Comparison of ENCODE assay signal across 8 cellular contexts in the genomic region with DNA sequence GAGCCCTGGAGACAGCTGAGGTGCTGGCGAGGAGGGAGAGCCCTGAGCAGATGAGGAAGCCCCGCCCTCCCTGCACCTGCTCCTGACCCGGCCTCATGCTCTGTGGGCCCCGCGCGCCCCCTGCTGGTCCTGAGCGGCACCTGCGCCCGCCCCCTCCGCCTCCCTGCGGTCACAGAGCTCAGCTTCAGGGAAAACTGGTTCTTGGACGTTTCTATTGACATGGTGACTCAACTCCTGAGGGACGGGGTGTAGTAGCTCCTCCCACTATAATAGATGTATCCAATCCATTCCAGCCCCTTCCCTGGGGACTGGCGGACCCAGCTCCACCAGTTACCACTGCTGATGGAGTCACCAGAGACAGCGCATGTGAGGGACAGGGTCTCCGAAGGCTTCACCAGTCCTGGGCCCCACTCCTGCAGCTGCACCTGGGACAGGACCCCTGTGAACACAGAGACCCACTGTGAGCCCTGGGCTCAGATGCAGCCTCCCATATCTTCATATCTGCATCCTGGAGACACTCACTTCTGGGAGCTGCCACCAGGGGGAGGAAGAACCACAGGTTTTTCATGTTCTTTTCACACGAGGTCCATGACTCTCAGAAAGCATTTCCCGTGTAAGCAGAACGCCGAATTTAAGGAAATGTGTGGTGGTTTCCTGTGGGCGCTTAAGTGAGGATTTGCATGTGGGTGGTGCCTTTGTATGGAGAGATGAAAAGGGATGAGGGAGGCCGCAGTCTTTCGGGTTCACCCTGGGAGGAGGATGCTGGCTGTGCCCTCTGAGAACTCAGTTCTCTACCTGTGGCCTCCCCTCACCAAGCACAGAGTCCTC.
DNase-seq lines count a peak whose midpoint lies in the region; ATAC-seq and TF ChIP-seq lines count a peak whose summit lies in the region.

No MANE protein-coding gene starts in this region.

- POLR2A ChIA-PET in activated CD4-positive, alpha-beta T cell treated with anti-CD3 and anti-CD28 coated beads for 36 hours (lab: Charles Lee), result interaction anchor here (1.2 kb wide), 1 partner anchor 42 kb away, joined by 3 read pairs; no protein-coding TSS in a partner anchor

- no peaks in the 10 kb centered on the region for H3K4me1 Mint-ChIP-seq in HFFc6 (ENCODE audit: low read depth)
- peaks cover 21% of the 10 kb centered on the region for H3K4me1 Mint-ChIP-seq in activated CD4-positive, alpha-beta T cell treated with anti-CD3 and anti-CD28 coated beads for 36 hours

- H3K27ac Mint-ChIP-seq in HFFc6, result no peak overlapping the region
- H3K27ac Mint-ChIP-seq in activated CD4-positive, alpha-beta T cell treated with anti-CD3 and anti-CD28 coated beads for 36 hours, result peak overlapping the region; percentile 63

- peaks cover 34% of the 10 kb centered on the region for H3K9me3 Mint-ChIP-seq in HFFc6
- H3K9me3 Mint-ChIP-seq in activated CD4-positive, alpha-beta T cell treated with anti-CD3 and anti-CD28 coated beads for 36 hours (ENCODE audit: low read depth), result no peaks in the 10 kb centered on the region

- H3K4me3 Mint-ChIP-seq in HFFc6, result no peak overlapping the region
- peak overlapping the region; percentile 16 for H3K4me3 Mint-ChIP-seq in activated CD4-positive, alpha-beta T cell treated with anti-CD3 and anti-CD28 coated beads for 36 hours

- H3K4me3 ChIP-seq in GM06990 (replicated peaks; ENCODE audit: low read depth, low read length), result 0 out of 2 replicates have a peak overlapping the region, but pooled peaks have one; percentile 0

- H3K27me3 Mint-ChIP-seq in HFFc6 (ENCODE audit: insufficient read depth), result no peaks in the 10 kb centered on the region; the same call in none of the 2 replicates
- H3K27me3 Mint-ChIP-seq in activated CD4-positive, alpha-beta T cell treated with anti-CD3 and anti-CD28 coated beads for 36 hours, result peaks cover 20% of the 10 kb centered on the region

- no peaks in the 10 kb centered on the region; the same call in 1 of the 2 replicates for H3K36me3 Mint-ChIP-seq in HFFc6 (ENCODE audit: low read depth)
- no peaks in the 10 kb centered on the region for H3K36me3 Mint-ChIP-seq in activated CD4-positive, alpha-beta T cell treated with anti-CD3 and anti-CD28 coated beads for 36 hours (ENCODE audit: low read depth)

- peak; percentile 89 for ATAC-seq in activated CD4-positive, alpha-beta T cell treated with anti-CD3 and anti-CD28 coated beads for 36 hours
- ATAC-seq in HG03045 (IDR thresholded peaks at IDR 0.05; ENCODE audit: unreplicated experiment) (no peak), HG03565 (IDR thresholded peaks at IDR 0.05; ENCODE audit: unreplicated experiment) (no peak)

- intact Hi-C loops in activated CD4-positive, alpha-beta T cell treated with anti-CD3 and anti-CD28 coated beads for 36 hours (cut with DNase I, micrococcal nuclease), result loop anchor here (1.0 to 2.0 kb wide), 3 partner anchors 28 to 43 kb away; no protein-coding TSS in a partner anchor

- CTCF ChIA-PET in activated CD4-positive, alpha-beta T cell treated with anti-CD3 and anti-CD28 coated beads for 36 hours (lab: Charles Lee), result interaction anchor here (0.6 to 8.1 kb wide), 19 partner anchors 9 to 597 kb away, joined by 3 to 82 read pairs (median 4); no protein-coding TSS in a partner anchor

- no peaks in the 10 kb centered on the region for H3K36me3 ChIP-seq in GM06990 (ENCODE audit: control insufficient read depth, insufficient read depth, low read length)

- peak; percentile 76 for TF ChIP-seq CTCF in GM06990 (IDR thresholded peaks at IDR 0.05; ENCODE audit: insufficient read depth, low read length, poor library complexity, severe bottlenecking)
- peak; percentile 64 for TF ChIP-seq CTCF in HFFc6 (IDR thresholded peaks at IDR 0.05)

- H3K27me3 ChIP-seq in GM06990 (replicated peaks; ENCODE audit: control insufficient read depth, insufficient read depth, low read length), result no peaks in the 10 kb centered on the region; the same call in 1 of the 2 replicates

- DNase-seq in GM06990 (ENCODE audit: extremely low read depth, insufficient read length) (peak; percentile 75), HFFc6 (no peak), NCI-H2107 (lab: John Stamatoyannopoulos, UW) (peak; percentile 98)
- DNase-seq in activated CD4-positive, alpha-beta T cell treated with anti-CD3 and anti-CD28 coated beads for 36 hours, result peak; percentile 95
- DNase-seq in effector CD8-positive, alpha-beta T cell (lab: John Stamatoyannopoulos, UW), result peak; percentile 71
- peak; percentile 84 to 96 (median 90) for DNase-seq in stimulated activated CD4-positive, alpha-beta T cell treated with anti-CD3 and anti-CD28 coated beads, Interleukin-12 subunit alpha, Interleukin-12 subunit beta, amount 100 ng/mL, for 48 hours (ENCODE audit: low read depth in 2 of 3, low spot score in 1 of 3)
